Comparison of ENCODE assay signal across 7 cellular contexts in genomic region chr11:12842933-12843636, GRCh38.
DNase-seq lines count a peak whose midpoint lies in the region; ATAC-seq and TF ChIP-seq lines count a peak whose summit lies in the region.

No MANE protein-coding gene starts in this region.

- H3K36me3 ChIP-seq in KMS-11 (ENCODE audit: insufficient read depth), result no peaks in the 10 kb centered on the region
- no peaks in the 10 kb centered on the region for H3K36me3 ChIP-seq in OCI-LY7 (ENCODE audit: insufficient read depth, low read length)
- no peaks in the 10 kb centered on the region for H3K36me3 ChIP-seq in transverse colon

- H3K27ac ChIP-seq in KMS-11 (no peak overlapping the region), OCI-LY7 (ENCODE audit: low read depth, low read length, poor library complexity, severe bottlenecking) (peak overlapping the region; percentile 78), transverse colon (peak overlapping the region; percentile 59 to 88 (median 80))

- DNase-seq in OCI-LY7 (ENCODE audit: low spot score) (peak; percentile 86), fibroblast of peridontal ligament (ENCODE audit: extremely low read depth) (peak; percentile 70), transverse colon (no peak), UCSD-AML1 (lab: John Stamatoyannopoulos, UW; ENCODE audit: unreplicated experiment) (no peak)

- 31 to 33% methylated on average over 4 to 6 of the region's 6 CpGs for WGBS in transverse colon (ENCODE audit: low coverage in 1 of 2), 2 donors

- H3K9ac ChIP-seq in KMS-11, result no peak overlapping the region

- CTCF ChIA-PET in OCI-LY7 (lab: Charles Lee; ENCODE audit: unreplicated experiment), result no interaction called here

- no peak for TF ChIP-seq EP300 in transverse colon (IDR thresholded peaks at IDR 0.05; ENCODE audit: low read depth)

- peaks cover 49% of the 10 kb centered on the region for H3K79me2 ChIP-seq in KMS-11 (ENCODE audit: insufficient read depth, low read depth)
- peaks cover 12% of the 10 kb centered on the region; the same call in 1 of the 2 replicates for H3K79me2 ChIP-seq in OCI-LY7 (ENCODE audit: insufficient read depth, low read depth, low read length)

- TF ChIP-seq CTCF in KMS-11 (conservative IDR thresholded peaks at IDR 0.05; ENCODE audit: low read depth, low read length), result no peak
- no peak for TF ChIP-seq CTCF in OCI-LY7 (conservative IDR thresholded peaks at IDR 0.05; ENCODE audit: low read length)
- TF ChIP-seq CTCF in transverse colon (IDR thresholded peaks at IDR 0.05), result no peak

- peak overlapping the region; percentile 38 for H3K4me2 ChIP-seq in KMS-11
- peak overlapping the region; percentile 72 for H3K4me2 ChIP-seq in OCI-LY7 (ENCODE audit: low read length)

- no peaks in the 10 kb centered on the region for H3K9me3 ChIP-seq in OCI-LY7 (ENCODE audit: low read length)
- no peaks in the 10 kb centered on the region for H3K9me3 ChIP-seq in transverse colon

- H2AFZ ChIP-seq in KMS-11 (ENCODE audit: low read depth) (no peak overlapping the region), OCI-LY7 (ENCODE audit: low read length) (peak overlapping the region; percentile 93; the same call in 1 of the 2 replicates)

- POLR2A ChIA-PET in OCI-LY7 (lab: Charles Lee), result interaction anchor here (0.6 to 2.9 kb wide), 4 partner anchors 14 to 1234 kb away, joined by 3 to 6 read pairs (median 4); no protein-coding TSS in a partner anchor

- no peak for TF ChIP-seq POLR2A in transverse colon (IDR thresholded peaks at IDR 0.05)

- H3K4me3 ChIP-seq in KMS-11 (IDR thresholded peaks at IDR 0.05; ENCODE audit: insufficient read depth, low read depth, low read length) (no peak overlapping the region), OCI-LY7 (ENCODE audit: low read depth, low read length, poor library complexity, severe bottlenecking) (peak overlapping the region; percentile 61), transverse colon (no peak overlapping the region)

- H3K9me2 ChIP-seq in OCI-LY7 (ENCODE audit: insufficient read depth, low read length), result no peaks in the 10 kb centered on the region

- peaks cover 78% of the 10 kb centered on the region for H3K4me1 ChIP-seq in KMS-11 (ENCODE audit: low read depth, poor library complexity, severe bottlenecking)
- H3K4me1 ChIP-seq in OCI-LY7 (ENCODE audit: insufficient read depth, low read length, poor library complexity, severe bottlenecking), result peaks cover 93% of the 10 kb centered on the region
- H3K4me1 ChIP-seq in transverse colon, result peaks cover 33 to 78% (median 65%) of the 10 kb centered on the region in 4 donors

- intact Hi-C loops in OCI-LY7 (cut with micrococcal nuclease; ENCODE audit: unreplicated experiment) (no loop called here), transverse colon (cut with DNase I; ENCODE audit: low total_unique reads) (no loop called here)

- in situ Hi-C loops in transverse colon (cut with MboI; ENCODE audit: low pct_ligation_motif_present in 1 of 4, low pct_unique_long_range_greater_than_20kb in 1 of 4, low sequenced_read_pairs in 3 of 4), result no loop called here

- H3K27me3 ChIP-seq in KMS-11 (ENCODE audit: insufficient read depth, low read depth) (no peaks in the 10 kb centered on the region), transverse colon (no peaks in the 10 kb centered on the region)

- H4K20me1 ChIP-seq in KMS-11 (ENCODE audit: insufficient read depth) (no peaks in the 10 kb centered on the region), OCI-LY7 (ENCODE audit: insufficient read depth, low read length) (no peaks in the 10 kb centered on the region)

- no TSS peak for BruUV-seq in OCI-LY7 (replicated peaks; lab: Mats Ljungman, UMichigan)

- no peak for ATAC-seq in GM21360 (IDR thresholded peaks at IDR 0.05; ENCODE audit: unreplicated experiment)
- ATAC-seq in GM19035 (IDR thresholded peaks at IDR 0.05; ENCODE audit: unreplicated experiment), result no peak

Comparison
In these comparisons a context has a peak if more than half of its experiments do, and no peak if none do; other contexts are left out.
1. DNase-seq: peak in OCI-LY7 (single experiment) and fibroblast of peridontal ligament (single experiment); none in transverse colon (single experiment) and UCSD-AML1 (single experiment).